In the genomic region with DNA sequence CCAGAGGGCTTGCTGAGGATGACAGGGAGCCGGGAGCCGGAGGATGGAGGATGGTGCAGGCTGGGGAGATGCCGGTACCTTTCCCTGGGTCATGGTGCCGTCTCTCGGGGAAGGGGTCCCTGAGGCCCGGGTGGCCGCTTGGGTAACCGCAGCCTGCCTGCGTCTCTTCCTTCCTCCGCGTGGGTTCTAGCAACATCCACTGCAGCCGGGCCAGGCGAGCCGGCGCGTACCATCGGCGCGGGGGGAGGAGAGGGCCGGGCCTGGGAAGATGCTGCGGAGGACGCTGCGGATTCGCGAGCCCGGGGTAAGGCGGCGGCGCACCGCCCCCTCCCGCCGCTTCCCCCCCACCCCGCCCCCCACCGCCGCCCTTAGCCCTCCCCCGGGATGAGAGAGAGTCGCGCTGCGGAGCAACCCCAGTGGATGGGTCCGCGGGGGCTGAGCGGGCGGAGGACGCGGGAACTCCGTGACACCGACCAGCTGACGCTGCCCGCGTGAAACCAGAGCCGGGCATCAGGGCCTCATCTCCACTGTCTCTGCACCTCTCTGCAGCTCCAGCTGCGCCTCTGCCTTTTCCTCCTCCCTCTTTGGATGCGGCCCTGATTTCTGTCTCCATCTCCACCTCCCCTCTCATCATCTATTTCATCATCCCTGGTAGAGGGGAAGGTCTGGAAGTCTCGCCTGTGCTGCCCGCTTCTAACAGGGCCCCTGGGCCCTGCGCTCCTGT, we compare ENCODE assay signal across 9 cellular contexts. TPM values are rescaled to one million over a fixed set of nuclear protein-coding genes. Genes with fewer than 3 reads are reported as not detected.
DNase-seq lines count a peak whose midpoint lies in the region; ATAC-seq and TF ChIP-seq lines count a peak whose summit lies in the region.
"Had no signal": no experiment of that assay in that cellular context is flagged by ENCODE, and none has a peak within 500 bp of the region (broad histone marks: within the 10 kb centered on the region; RNA-seq: fewer than 3 reads in every experiment).

A gene (minus strand): TSS at position 201 of the 724 bp plus-strand sequence. CDS start 108 bp downstream, at position 93.

- WGBS in ovary, 3 donors = 3 to 4% (median 3%) methylated on average over 26 to 54 of the region's 56 CpGs
- 3% methylated on average over 50 of the region's 56 CpGs for WGBS in urinary bladder

- in situ Hi-C loops in ACHN (cut with HindIII; ENCODE audit: low pct_ligation_motif_present, low pct_unique_long_range_greater_than_20kb, low sequenced_read_pairs) = no loop called here

- no peaks in the 10 kb centered on the region for H3K36me3 Mint-ChIP-seq in CD4-positive, alpha-beta memory T cell
- no peaks in the 10 kb centered on the region for H3K36me3 Mint-ChIP-seq in activated T-helper 2 cell treated with anti-CD3 and anti-CD28 coated beads, Interferon-gamma antibody, Interleukin-2, Interleukin-4, amounts not matched to agents 10 μg/mL and 5 μg/mL and 100 μg/mL, durations not matched to agents 14 hours and 24 hours and 36 hours (ENCODE audit: low read depth)

- peak within 1 kb of the TSS in 1 of 2 donors; percentile 24 for H3K4me3 ChIP-seq in CD4-positive, alpha-beta memory T cell (ENCODE audit: low read length in 2 of 2)
- peak within 1 kb of the TSS; percentile 38 to 55 for H3K4me3 ChIP-seq in foreskin fibroblast (ENCODE audit: low read depth in 1 of 2, low read length in 2 of 2)
- H3K4me3 ChIP-seq in ovary = peak within 1 kb of the TSS; percentile 37
- H3K4me3 ChIP-seq in urinary bladder (ENCODE audit: low read depth, low read length) = peak within 1 kb of the TSS; percentile 25

- no peak for ATAC-seq in GM19463 (IDR thresholded peaks at IDR 0.05; ENCODE audit: unreplicated experiment)

- POLR2A ChIA-PET in CD4-positive, alpha-beta memory T cell (lab: Charles Lee; ENCODE audit: partially characterized antibody) = interaction anchor here (0.5 kb wide), 1 partner anchor 695 kb away, joined by 3 read pairs; no protein-coding TSS in a partner anchor

- H3K4me3 Mint-ChIP-seq in CD4-positive, alpha-beta memory T cell = peak within 1 kb of the TSS; percentile 70 to 87 (median 82)
- peak within 1 kb of the TSS; percentile 63 for H3K4me3 Mint-ChIP-seq in activated T-helper 2 cell treated with anti-CD3 and anti-CD28 coated beads, Interferon-gamma antibody, Interleukin-2, Interleukin-4, amounts not matched to agents 10 μg/mL and 5 μg/mL and 100 μg/mL, durations not matched to agents 14 hours and 24 hours and 36 hours (ENCODE audit: low read depth)

- H3K36me3 ChIP-seq in CD4-positive, alpha-beta memory T cell (ENCODE audit: insufficient read depth, low read length) = no peaks in the 10 kb centered on the region
- H3K36me3 ChIP-seq in ovary (no peaks in the 10 kb centered on the region), urinary bladder (ENCODE audit: insufficient read depth) (no peaks in the 10 kb centered on the region)

- peaks cover 0 to under 1% of the 10 kb centered on the region in 2 donors for H3K27me3 Mint-ChIP-seq in CD4-positive, alpha-beta memory T cell
- peaks cover 29% of the 10 kb centered on the region for H3K27me3 Mint-ChIP-seq in activated T-helper 2 cell treated with anti-CD3 and anti-CD28 coated beads, Interferon-gamma antibody, Interleukin-2, Interleukin-4, amounts not matched to agents 10 μg/mL and 5 μg/mL and 100 μg/mL, durations not matched to agents 14 hours and 24 hours and 36 hours (ENCODE audit: low read depth)

- DNase-seq in CD4-positive, alpha-beta memory T cell = peak in 4 of 5 donors; percentile 21 to 51 (median 44)
- DNase-seq in NCI-H2196 (lab: John Stamatoyannopoulos, UW; ENCODE audit: unreplicated experiment) (peak; percentile 69), foreskin fibroblast (peak; percentile 68 to 85), ovary (peak; percentile 61 to 75 (median 70)), ACHN (no peak)
- peak; percentile 33 for DNase-seq in activated T-helper 2 cell treated with anti-CD3 and anti-CD28 coated beads, Interferon-gamma antibody, Interleukin-2, Interleukin-4, amounts not matched to agents 10 μg/mL and 5 μg/mL and 100 μg/mL, durations not matched to agents 14 hours and 24 hours and 36 hours (ENCODE audit: low spot score)

- no peak within 1 kb of the TSS for H3K27ac ChIP-seq in CD4-positive, alpha-beta memory T cell (ENCODE audit: low read depth, low read length)
- no peak within 1 kb of the TSS for H3K27ac ChIP-seq in ovary
- no peak within 1 kb of the TSS for H3K27ac ChIP-seq in urinary bladder (ENCODE audit: low read depth)

- H3K9me3 Mint-ChIP-seq in CD4-positive, alpha-beta memory T cell = peaks cover 0 to 2% (median 0%) of the 10 kb centered on the region in 8 donors
- H3K9me3 Mint-ChIP-seq in activated T-helper 2 cell treated with anti-CD3 and anti-CD28 coated beads, Interferon-gamma antibody, Interleukin-2, Interleukin-4, amounts not matched to agents 10 μg/mL and 5 μg/mL and 100 μg/mL, durations not matched to agents 14 hours and 24 hours and 36 hours = no peaks in the 10 kb centered on the region

- peaks cover 4 to 25% (median 7%) of the 10 kb centered on the region in 4 donors for H3K4me1 Mint-ChIP-seq in CD4-positive, alpha-beta memory T cell
- H3K4me1 Mint-ChIP-seq in activated T-helper 2 cell treated with anti-CD3 and anti-CD28 coated beads, Interferon-gamma antibody, Interleukin-2, Interleukin-4, amounts not matched to agents 10 μg/mL and 5 μg/mL and 100 μg/mL, durations not matched to agents 14 hours and 24 hours and 36 hours (ENCODE audit: low read depth) = peaks cover 8% of the 10 kb centered on the region

- H3K27ac Mint-ChIP-seq in CD4-positive, alpha-beta memory T cell = peak within 1 kb of the TSS in 5 of 7 donors; percentile 18 to 79 (median 25)
- H3K27ac Mint-ChIP-seq in activated T-helper 2 cell treated with anti-CD3 and anti-CD28 coated beads, Interferon-gamma antibody, Interleukin-2, Interleukin-4, amounts not matched to agents 10 μg/mL and 5 μg/mL and 100 μg/mL, durations not matched to agents 14 hours and 24 hours and 36 hours = no peak within 1 kb of the TSS

- H3K4me1 ChIP-seq in CD4-positive, alpha-beta memory T cell (ENCODE audit: insufficient read depth, low read length) = no peaks in the 10 kb centered on the region
- H3K4me1 ChIP-seq in ovary (ENCODE audit: insufficient read depth) (peaks cover 1% of the 10 kb centered on the region), urinary bladder (ENCODE audit: insufficient read depth) (no peaks in the 10 kb centered on the region)

- CTCF ChIA-PET in CD4-positive, alpha-beta memory T cell (lab: Charles Lee; ENCODE audit: partially characterized antibody) = interaction anchor here (1.1 kb wide), 1 partner anchor 42 kb away, joined by 4 read pairs; no protein-coding TSS in a partner anchor

- TF ChIP-seq POLR2A in ovary (IDR thresholded peaks at IDR 0.05) = no peak

- no peak for TF ChIP-seq CTCF in foreskin fibroblast (IDR thresholded peaks at IDR 0.05; ENCODE audit: low read depth, low read length)
- TF ChIP-seq CTCF in ovary (IDR thresholded peaks at IDR 0.05) = peak in 1 of 3 donors; percentile 12

- no peak for TF ChIP-seq EP300 in ovary (IDR thresholded peaks at IDR 0.05)

- no peaks in the 10 kb centered on the region for H3K9me3 ChIP-seq in CD4-positive, alpha-beta memory T cell (ENCODE audit: control insufficient read depth in 1 of 2, low read length in 2 of 2)
- H3K9me3 ChIP-seq in ovary = no peaks in the 10 kb centered on the region

- intact Hi-C loops in CD4-positive, alpha-beta memory T cell (cut with micrococcal nuclease) = no loop called here
- intact Hi-C loops in activated T-helper 2 cell treated with anti-CD3 and anti-CD28 coated beads, Interferon-gamma antibody, Interleukin-2, Interleukin-4, amounts not matched to agents 10 μg/mL and 5 μg/mL and 100 μg/mL, durations not matched to agents 14 hours and 24 hours and 36 hours (cut with micrococcal nuclease) = no loop called here
- intact Hi-C loops in ovary (cut with DNase I) = no loop called here

- H3K27me3 ChIP-seq in CD4-positive, alpha-beta memory T cell (ENCODE audit: insufficient read depth, low read length) = no peaks in the 10 kb centered on the region
- no peaks in the 10 kb centered on the region for H3K27me3 ChIP-seq in ovary

RNA-seq across cellular contexts. Expression of the gene that starts here (rescaled TPM):
- under 1 TPM; 0.08 to 0.17 TPM for total RNA-seq in CD4-positive, alpha-beta memory T cell
- polyA plus RNA-seq in CD4-positive, alpha-beta memory T cell = under 1 TPM in 1 of 2 donors, not detected in 1; 0.59 TPM
- total RNA-seq in activated T-helper 2 cell treated with anti-CD3 and anti-CD28 coated beads, Interferon-gamma antibody, Interleukin-2, Interleukin-4, amounts not matched to agents 10 μg/mL and 5 μg/mL and 100 μg/mL, durations not matched to agents 14 hours and 24 hours and 36 hours = 0.05 and 0.23 TPM in 2 replicates
- total RNA-seq in ovary (10 to 100 TPM in 1 of 7 donors, 1 to 10 TPM in 4, under 1 TPM in 2; under 0.01 to 19.3 (median 2.4) TPM), urinary bladder (7.4 TPM)
- polyA plus RNA-seq in ovary (1 to 10 TPM; 1.0 to 7.1 TPM), urinary bladder (9.1 TPM)
- total RNA-seq: pulmonary artery endothelial cell had no signal

Comparison
In these comparisons a context has a peak if more than half of its experiments do, and no peak if none do; other contexts are left out.
1. Peak in DNase-seq in CD4-positive, alpha-beta memory T cell; RNA of the gene not detected or under 1 TPM.
2. Peak in DNase-seq in activated T-helper 2 cell treated with anti-CD3 and anti-CD28 coated beads, Interferon-gamma antibody, Interleukin-2, Interleukin-4, amounts not matched to agents 10 μg/mL and 5 μg/mL and 100 μg/mL, durations not matched to agents 14 hours and 24 hours and 36 hours; RNA of the gene not detected or under 1 TPM.